ENCODE assay signal across 21 cellular contexts in genomic region chr10:78515873-78516153, GRCh38.
"Had no signal": no experiment of that assay in that cellular context is flagged by ENCODE, and none has a peak within 500 bp of the region (broad histone marks: within the 10 kb centered on the region; RNA-seq: fewer than 3 reads in every experiment).

No MANE protein-coding gene starts in this region.

- H3K36me3 ChIP-seq: adrenal gland, gastrocnemius medialis, neural progenitor cell, upper lobe of right lung had no signal

- H3K9me3 ChIP-seq: adrenal gland, body of pancreas, gastrocnemius medialis, upper lobe of right lung had no signal

- H3K27me3 ChIP-seq: adrenal gland, body of pancreas, gastrocnemius medialis, neural progenitor cell, upper lobe of right lung had no signal

- H3K4me1 ChIP-seq: adrenal gland had no signal

- H3K27ac ChIP-seq: body of pancreas, gastrocnemius medialis, neural progenitor cell, upper lobe of right lung had no signal

- ATAC-seq: body of pancreas; gastrocnemius medialis; naive thymus-derived CD4-positive, alpha-beta T cell had no signal

- H3K4me3 ChIP-seq: adrenal gland, body of pancreas, gastrocnemius medialis, neural progenitor cell, upper lobe of right lung had no signal

- DNase-seq: activated CD4-positive, alpha-beta T cell treated with anti-CD3 and anti-CD28 coated beads for 4 hours; activated CD4-positive, alpha-beta T cell treated with anti-CD3 and anti-CD28 coated beads, Interleukin-2, amount 50 U/mL, for 4 hours; activated CD4-positive, CD25-positive, alpha-beta regulatory T cell; activated CD8-positive, alpha-beta memory T cell treated with anti-CD3 and anti-CD28 coated beads, Interleukin-2, amount 50 U/mL, for 4 hours; activated effector memory CD4-positive, alpha-beta T cell treated with anti-CD3 and anti-CD28 coated beads, Interleukin-2, amount 50 U/mL, for 16 hours; activated naive CD4-positive, alpha-beta T cell treated with anti-CD3 and anti-CD28 coated beads for 36 hours; activated naive CD8-positive, alpha-beta T cell treated with anti-CD3 and anti-CD28 coated beads for 36 hours; activated T-cell treated with anti-CD3 and anti-CD28 coated beads, Interleukin-2, amount 50 U/mL, for 1 hour; body of pancreas; dermis blood vessel endothelial cell; effector CD4-positive, alpha-beta T cell; gastrocnemius medialis; hippocampal formation; mammary epithelial cell; occipital lobe; stimulated activated CD4-positive, alpha-beta T cell treated with anti-CD3 and anti-CD28 coated beads, Interleukin-2, amount 100 ng/mL, for 48 hours; T-helper 1 cell; upper lobe of right lung had no signal
